Comparison of ENCODE assay signal across 20 cellular contexts in genomic region chr18:76562286-76562840, GRCh38.
DNase-seq lines count a peak whose midpoint lies in the region; ATAC-seq, FAIRE-seq and TF ChIP-seq lines count a peak whose summit lies in the region.
"Had no signal": no experiment of that assay in that cellular context is flagged by ENCODE, and none has a peak within 500 bp of the region (broad histone marks: within the 10 kb centered on the region; RNA-seq: fewer than 3 reads in every experiment).

No MANE protein-coding gene starts in this region.

- no peak for FAIRE-seq in H1 (lab: Jason Lieb, UNC)
- FAIRE-seq: A549, GM12878 had no signal

- no peak overlapping the region for H3K9ac ChIP-seq in SK-N-SH
- no peak overlapping the region for H3K9ac ChIP-seq in H1 (replicated peaks in 1 of 4; ENCODE audit: extremely low read depth in 1 of 4, low read depth in 3 of 4, low read length in 3 of 4)

- no peak overlapping the region for H2AK5ac ChIP-seq in H1 (ENCODE audit: low read depth, low read length)

- no peaks in the 10 kb centered on the region for H3K36me3 ChIP-seq in SK-N-SH (replicated peaks in 1 of 2; ENCODE audit: control insufficient read depth in 1 of 2, insufficient read depth in 2 of 2, low read length in 1 of 2)
- H3K36me3 ChIP-seq in H1 (ENCODE audit: control insufficient read depth in 2 of 4, insufficient read depth in 4 of 4, low read length in 3 of 4): no peaks in the 10 kb centered on the region

- H3K27me3 Mint-ChIP-seq in osteocyte (ENCODE audit: unreplicated experiment): peaks cover 5% of the 10 kb centered on the region
- H3K27me3 Mint-ChIP-seq in activated naive CD8-positive, alpha-beta T cell treated with anti-CD3 and anti-CD28 coated beads for 36 hours: peaks cover 39% of the 10 kb centered on the region

- WGBS in SK-N-SH (ENCODE audit: low lambda C conversion rate): 65% methylated on average over 14 of the region's 23 CpGs
- 93% methylated on average over 23 of the region's 23 CpGs; no CpG with 5 or more reads in 1 of the 2 experiments for WGBS in H1 (ENCODE audit: extremely low coverage in 1 of 2, insufficient coverage in 1 of 2, insufficient read length in 1 of 2, insufficient replicate concordance in 2 of 2, low coverage in 1 of 2, low lambda C conversion rate in 2 of 2, missing lambda C conversion rate in 1 of 2), 2 experiments

- H3K4me3 ChIP-seq in SK-N-SH (ENCODE audit: low read depth in 2 of 2, low read length in 1 of 2): no peak overlapping the region
- no peak overlapping the region for H3K4me3 ChIP-seq in H1 (ENCODE audit: extremely low read depth in 1 of 4, insufficient read depth in 2 of 4, low read depth in 3 of 4, low read length in 4 of 4)
- H3K4me3 ChIP-seq: A549, GM12878 had no signal

- H3K4me3 Mint-ChIP-seq in osteocyte (ENCODE audit: unreplicated experiment): no peak overlapping the region
- no peak overlapping the region for H3K4me3 Mint-ChIP-seq in stimulated activated effector memory CD8-positive, alpha-beta T cell treated with anti-CD3 and anti-CD28 coated beads, Interleukin-12 subunit alpha, Interleukin-12 subunit beta, amount 100 ng/mL, for 72 hours
- no peak overlapping the region for H3K4me3 Mint-ChIP-seq in activated naive CD8-positive, alpha-beta T cell treated with anti-CD3 and anti-CD28 coated beads for 36 hours
- H3K4me3 Mint-ChIP-seq: CD14-positive monocyte; CD4-positive, alpha-beta memory T cell; IgD-negative memory B cell had no signal

- H3K4me1 Mint-ChIP-seq in osteocyte (ENCODE audit: unreplicated experiment): peaks cover 22% of the 10 kb centered on the region
- no peaks in the 10 kb centered on the region for H3K4me1 Mint-ChIP-seq in stimulated activated effector memory CD8-positive, alpha-beta T cell treated with anti-CD3 and anti-CD28 coated beads, Interleukin-12 subunit alpha, Interleukin-12 subunit beta, amount 100 ng/mL, for 72 hours
- H3K4me1 Mint-ChIP-seq in activated naive CD8-positive, alpha-beta T cell treated with anti-CD3 and anti-CD28 coated beads for 36 hours: peaks cover 2% of the 10 kb centered on the region

- no peaks in the 10 kb centered on the region for H3K9me3 Mint-ChIP-seq in osteocyte (ENCODE audit: unreplicated experiment)
- H3K9me3 Mint-ChIP-seq in stimulated activated effector memory CD8-positive, alpha-beta T cell treated with anti-CD3 and anti-CD28 coated beads, Interleukin-12 subunit alpha, Interleukin-12 subunit beta, amount 100 ng/mL, for 72 hours: no peaks in the 10 kb centered on the region
- no peaks in the 10 kb centered on the region for H3K9me3 Mint-ChIP-seq in activated naive CD8-positive, alpha-beta T cell treated with anti-CD3 and anti-CD28 coated beads for 36 hours

- POLR2A ChIA-PET in SK-N-SH (lab: Yijun Ruan, JAX): no interaction called here
- POLR2A ChIA-PET in H1 (lab: Charles Lee; ENCODE audit: partially characterized antibody): no interaction called here

- no peaks in the 10 kb centered on the region for H3K79me2 ChIP-seq in SK-N-SH (ENCODE audit: insufficient read depth)
- H3K79me2 ChIP-seq in H1 (ENCODE audit: control insufficient read depth in 1 of 2, insufficient read depth in 2 of 2, low read length in 2 of 2): no peaks in the 10 kb centered on the region

- no peaks in the 10 kb centered on the region for H3K9me2 ChIP-seq in SK-N-SH

- H2BK20ac ChIP-seq in H1 (ENCODE audit: low read length): no peak overlapping the region

- no peak overlapping the region for H2BK5ac ChIP-seq in H1 (ENCODE audit: low read depth, low read length)

- no peak overlapping the region for H4K5ac ChIP-seq in H1 (ENCODE audit: insufficient read length, low read depth, low read length)

- TF ChIP-seq RAD21 in SK-N-SH (IDR thresholded peaks at IDR 0.05; ENCODE audit: low read length) (no peak), H1 (IDR thresholded peaks at IDR 0.05 in 1 of 2, conservative IDR thresholded peaks at IDR 0.05 in 1 of 2; ENCODE audit: low read depth in 2 of 2, low read length in 2 of 2) (no peak)

- CTCF ChIA-PET in SK-N-SH (lab: Yijun Ruan, JAX) (no interaction called here), H1 (lab: Charles Lee; ENCODE audit: partially characterized antibody) (interaction anchor here (0.7 kb wide), 1 partner anchor 24 kb away, joined by 3 read pairs; no protein-coding TSS in a partner anchor)

- ATAC-seq in SK-N-SH treated with all-trans-retinoic acid at 6 μM for 48 hours: no peak
- no peak for ATAC-seq in stimulated activated effector memory CD8-positive, alpha-beta T cell treated with anti-CD3 and anti-CD28 coated beads, Interleukin-12 subunit alpha, Interleukin-12 subunit beta, amount 100 ng/mL, for 72 hours
- ATAC-seq: A549, GM12878 had no signal

- no peak overlapping the region for H2AFZ ChIP-seq in SK-N-SH (ENCODE audit: low read depth)
- no peak overlapping the region for H2AFZ ChIP-seq in H1 (ENCODE audit: low read length)

- H4K8ac ChIP-seq in H1 (ENCODE audit: extremely low read depth, insufficient read depth, low read length): no peak overlapping the region

- TF ChIP-seq CTCF in SK-N-SH (IDR thresholded peaks at IDR 0.05) (no peak), H1 (IDR thresholded peaks at IDR 0.05; ENCODE audit: control extremely low read depth in 1 of 3, insufficient read depth in 1 of 3, low read depth in 1 of 3, low read length in 3 of 3) (no peak), osteocyte (IDR thresholded peaks at IDR 0.05) (no peak)

- no peak overlapping the region for H3K56ac ChIP-seq in H1 (replicated peaks; ENCODE audit: insufficient read length, low read depth, low read length)

- no peak overlapping the region for H4K91ac ChIP-seq in H1 (replicated peaks; ENCODE audit: insufficient read length, low read length)

- H3F3A ChIP-seq in SK-N-SH (replicated peaks; ENCODE audit: insufficient read depth): no peaks in the 10 kb centered on the region

- H3K9me3 ChIP-seq in SK-N-SH (no peaks in the 10 kb centered on the region), H1 (ENCODE audit: insufficient read depth in 2 of 2, low read depth in 1 of 2, low read length in 1 of 2) (no peaks in the 10 kb centered on the region)
- H3K9me3 ChIP-seq: A549 had no signal

- no peaks in the 10 kb centered on the region for H3K79me1 ChIP-seq in H1 (ENCODE audit: low read depth, low read length)

- DNase-seq in SK-N-SH (peak; percentile 31), H1 (ENCODE audit: low read depth in 1 of 2, low spot score in 2 of 2) (peak in 1 of 2 experiments; percentile 13), osteocyte (ENCODE audit: extremely low spot score, unreplicated experiment) (peak; percentile 77), SHP77 treated with DMSO at 0.1 percent for 48 hours (lab: John Stamatoyannopoulos, UW) (no peak)
- no peak for DNase-seq in stimulated activated effector memory CD8-positive, alpha-beta T cell treated with anti-CD3 and anti-CD28 coated beads, Interleukin-12 subunit alpha, Interleukin-12 subunit beta, amount 100 ng/mL, for 72 hours (ENCODE audit: low spot score in 2 of 2)
- no peak for DNase-seq in activated naive CD8-positive, alpha-beta T cell treated with anti-CD3 and anti-CD28 coated beads for 36 hours
- DNase-seq: AML-193; CD4-positive, alpha-beta memory T cell; DMS 273 treated with DMSO at 0.1 percent for 48 hours; DMS53; DND-41; EL; HCEC 1CT; KBM-7 had no signal

- H3K23me2 ChIP-seq in H1 (ENCODE audit: low read depth, low read length): no peaks in the 10 kb centered on the region

- H3K14ac ChIP-seq in H1 (ENCODE audit: insufficient read length): no peak overlapping the region

- no peak overlapping the region for H3K23ac ChIP-seq in H1 (ENCODE audit: insufficient read length)

- no peak for TF ChIP-seq POLR2A in H1 (IDR thresholded peaks at IDR 0.05; ENCODE audit: control extremely low read depth in 1 of 2, low read depth in 2 of 2, low read length in 2 of 2)

- no peaks in the 10 kb centered on the region for H3K36me3 Mint-ChIP-seq in osteocyte (ENCODE audit: unreplicated experiment)
- no peaks in the 10 kb centered on the region for H3K36me3 Mint-ChIP-seq in stimulated activated effector memory CD8-positive, alpha-beta T cell treated with anti-CD3 and anti-CD28 coated beads, Interleukin-12 subunit alpha, Interleukin-12 subunit beta, amount 100 ng/mL, for 72 hours
- H3K36me3 Mint-ChIP-seq in activated naive CD8-positive, alpha-beta T cell treated with anti-CD3 and anti-CD28 coated beads for 36 hours: no peaks in the 10 kb centered on the region
- H3K36me3 Mint-ChIP-seq: CD14-positive monocyte; CD4-positive, alpha-beta memory T cell; IgD-negative memory B cell had no signal

- peak overlapping the region; percentile 29; the same call in 1 of the 2 replicates for H2BK15ac ChIP-seq in H1 (ENCODE audit: low read length)

- TF ChIP-seq EP300 in SK-N-SH (IDR thresholded peaks at IDR 0.05; ENCODE audit: borderline replicate concordance in 1 of 2, low read depth in 1 of 2, low read length in 1 of 2) (no peak), H1 (IDR thresholded peaks at IDR 0.05; ENCODE audit: borderline replicate concordance in 1 of 2, low read depth in 2 of 2, low read length in 2 of 2) (no peak)

- no peak overlapping the region for H3K18ac ChIP-seq in H1 (ENCODE audit: extremely low read depth, low read length)

- H2BK12ac ChIP-seq in H1 (ENCODE audit: low read depth, low read length): peak overlapping the region; percentile 68; the same call in 1 of the 2 replicates

- H3K4me2 ChIP-seq in SK-N-SH (no peak overlapping the region), H1 (ENCODE audit: insufficient read depth in 1 of 2, low read depth in 2 of 2, low read length in 2 of 2) (no peak overlapping the region)
- H3K4me2 ChIP-seq: A549 had no signal

- no peak overlapping the region for H3K27ac Mint-ChIP-seq in osteocyte (ENCODE audit: unreplicated experiment)
- H3K27ac Mint-ChIP-seq in stimulated activated effector memory CD8-positive, alpha-beta T cell treated with anti-CD3 and anti-CD28 coated beads, Interleukin-12 subunit alpha, Interleukin-12 subunit beta, amount 100 ng/mL, for 72 hours: no peak overlapping the region
- no peak overlapping the region for H3K27ac Mint-ChIP-seq in activated naive CD8-positive, alpha-beta T cell treated with anti-CD3 and anti-CD28 coated beads for 36 hours
- H3K27ac Mint-ChIP-seq: CD4-positive, alpha-beta memory T cell; IgD-negative memory B cell had no signal

- H3K27ac ChIP-seq in SK-N-SH (ENCODE audit: low read depth in 2 of 2, low read length in 1 of 2): no peak overlapping the region
- no peak overlapping the region for H3K27ac ChIP-seq in H1 (ENCODE audit: low read depth, low read length)
- H3K27ac ChIP-seq: 22Rv1, A549 had no signal

- no peak overlapping the region for H2BK120ac ChIP-seq in H1 (replicated peaks; ENCODE audit: low read depth, low read length)

- H3K27me3 ChIP-seq in SK-N-SH (ENCODE audit: insufficient read depth) (no peaks in the 10 kb centered on the region), H1 (replicated peaks in 1 of 4; ENCODE audit: control insufficient read depth in 3 of 4, extremely low read depth in 1 of 4, insufficient read depth in 3 of 4, low read length in 3 of 4) (no peaks in the 10 kb centered on the region)

- H4K20me1 ChIP-seq in SK-N-SH (ENCODE audit: insufficient read depth): no peaks in the 10 kb centered on the region
- H4K20me1 ChIP-seq in H1 (replicated peaks in 1 of 2; ENCODE audit: control insufficient read depth in 1 of 2, insufficient read depth in 2 of 2, low read length in 2 of 2): no peaks in the 10 kb centered on the region

- no peak overlapping the region for H3K4ac ChIP-seq in H1 (replicated peaks; ENCODE audit: insufficient read length, low read depth, low read length)

- H3K4me1 ChIP-seq in SK-N-SH (ENCODE audit: control insufficient read depth in 1 of 2, insufficient read depth in 2 of 2, low read depth in 1 of 2, low read length in 1 of 2) (no peaks in the 10 kb centered on the region; a peak in 1 of 4 replicates), H1 (replicated peaks in 1 of 4; ENCODE audit: control insufficient read depth in 3 of 4, insufficient read depth in 4 of 4, low read length in 3 of 4) (peaks cover 0 to 8% (median 2%) of the 10 kb centered on the region in 4 experiments; a peak in 2 of 7 replicates)

Comparison
In these comparisons a context has a peak if more than half of its experiments do, and no peak if none do; other contexts are left out.
1. DNase-seq: peak in SK-N-SH (single experiment) and osteocyte (single experiment); none in stimulated activated effector memory CD8-positive, alpha-beta T cell treated with anti-CD3 and anti-CD28 coated beads, Interleukin-12 subunit alpha, Interleukin-12 subunit beta, amount 100 ng/mL, for 72 hours (0 of 2), SHP77 treated with DMSO at 0.1 percent for 48 hours (single experiment) and activated naive CD8-positive, alpha-beta T cell treated with anti-CD3 and anti-CD28 coated beads for 36 hours (single experiment).